Comparison of ENCODE assay signal across 18 cellular contexts in the genomic region with DNA sequence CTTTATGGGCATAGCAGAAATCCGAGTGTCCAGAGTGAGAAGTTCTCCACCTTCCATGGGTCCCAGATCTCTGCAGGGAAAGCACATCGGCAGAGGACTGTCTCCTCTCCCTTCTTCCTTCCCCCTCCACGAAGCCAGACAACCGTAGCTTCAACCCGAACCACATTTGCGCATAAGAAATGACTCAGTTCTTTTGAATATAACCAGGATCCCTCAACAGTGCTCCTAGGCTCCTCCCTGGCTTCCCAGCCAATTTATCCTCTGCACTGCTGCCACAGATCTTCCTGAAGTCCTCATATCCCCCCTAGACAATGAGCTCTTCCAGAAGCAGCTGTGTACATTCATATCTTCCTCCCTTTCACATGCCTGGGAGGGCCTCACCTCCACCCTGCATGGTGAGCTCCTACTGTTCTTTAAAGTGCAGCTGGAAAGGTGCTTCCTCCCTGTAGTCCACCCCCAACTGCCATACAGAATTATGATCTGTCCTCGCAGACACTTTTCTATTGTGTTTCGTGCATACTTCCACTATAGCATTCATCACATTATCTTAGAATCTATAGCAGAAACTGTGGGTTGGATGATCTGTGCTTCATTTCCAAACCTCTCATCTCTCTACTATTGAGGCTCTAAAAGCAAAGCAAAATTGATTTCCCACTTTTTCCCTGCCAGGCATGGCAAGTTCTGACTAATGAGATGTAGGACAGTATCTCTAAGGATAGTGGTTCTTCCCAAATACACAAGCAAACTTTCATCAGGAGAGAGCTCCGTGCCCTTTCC.
A peak's percentile ranks its signal among the peaks of the same experiment; 100 is the strongest.
DNase-seq lines count a peak whose midpoint lies in the region; ATAC-seq and TF ChIP-seq lines count a peak whose summit lies in the region.
"Had no signal": no experiment of that assay in that cellular context is flagged by ENCODE, and none has a peak within 500 bp of the region (broad histone marks: within the 10 kb centered on the region; RNA-seq: fewer than 3 reads in every experiment).

No MANE protein-coding gene starts in this region.

- no peak for ATAC-seq in HG03280 (IDR thresholded peaks at IDR 0.05; ENCODE audit: unreplicated experiment)
- no peak for ATAC-seq in T-helper 17 cell

- no peaks in the 10 kb centered on the region for H4K20me1 ChIP-seq in neural progenitor cell (ENCODE audit: low read depth)

- no peak overlapping the region for H2AFZ ChIP-seq in neural progenitor cell (replicated peaks)

- H3F3A ChIP-seq in neural progenitor cell (ENCODE audit: low read depth), result no peaks in the 10 kb centered on the region

- H3K9ac ChIP-seq in adipocyte (ENCODE audit: low read length) (no peak overlapping the region), neural progenitor cell (no peak overlapping the region)

- H3K4me1 Mint-ChIP-seq in neural progenitor cell (peaks cover 3% of the 10 kb centered on the region), T-helper 17 cell (peaks cover 2% of the 10 kb centered on the region)

- CTCF ChIA-PET in A673 (lab: Charles Lee), result no interaction called here

- peak overlapping the region; percentile 78 for H3K27ac Mint-ChIP-seq in neural progenitor cell
- no peak overlapping the region for H3K27ac Mint-ChIP-seq in T-helper 17 cell

- H3K27ac ChIP-seq in neural progenitor cell (no peak overlapping the region), A673 (ENCODE audit: low read depth, low read length, poor library complexity, severe bottlenecking) (no peak overlapping the region)
- H3K27ac ChIP-seq: 22Rv1, C4-2B had no signal

- TF ChIP-seq CTCF in neural progenitor cell (IDR thresholded peaks at IDR 0.05) (no peak), A673 (conservative IDR thresholded peaks at IDR 0.05; ENCODE audit: low read depth, low read length) (no peak)

- no peaks in the 10 kb centered on the region for H3K36me3 Mint-ChIP-seq in neural progenitor cell
- peaks cover 3% of the 10 kb centered on the region for H3K36me3 Mint-ChIP-seq in T-helper 17 cell (ENCODE audit: low read depth)

- H3K9me3 Mint-ChIP-seq in neural progenitor cell, result no peaks in the 10 kb centered on the region

- peaks cover 4% of the 10 kb centered on the region for H3K4me1 ChIP-seq in adipocyte (ENCODE audit: control insufficient read depth, insufficient read depth, low read length)
- H3K4me1 ChIP-seq in neural progenitor cell, result no peaks in the 10 kb centered on the region
- no peaks in the 10 kb centered on the region for H3K4me1 ChIP-seq in A673 (ENCODE audit: insufficient read depth, low read length, poor library complexity, severe bottlenecking)

- no peaks in the 10 kb centered on the region for H3K9me3 ChIP-seq in adipocyte (ENCODE audit: control insufficient read depth, low read length)
- no peaks in the 10 kb centered on the region for H3K9me3 ChIP-seq in neural progenitor cell (ENCODE audit: low read depth)
- no peaks in the 10 kb centered on the region for H3K9me3 ChIP-seq in A673 (ENCODE audit: low read depth, low read length, poor library complexity, severe bottlenecking)
- H3K9me3 ChIP-seq in T-helper 17 cell (ENCODE audit: control insufficient read depth, low read length, poor library complexity, severe bottlenecking), result no peaks in the 10 kb centered on the region

- no peak overlapping the region for H3K4me3 Mint-ChIP-seq in neural progenitor cell
- H3K4me3 Mint-ChIP-seq in T-helper 17 cell, result no peak overlapping the region

- H3K4me3 ChIP-seq in adipocyte (ENCODE audit: low read length) (no peak overlapping the region), neural progenitor cell (no peak overlapping the region), A673 (ENCODE audit: low read depth, low read length, poor library complexity, severe bottlenecking) (no peak overlapping the region)

- peak; percentile 43 for DNase-seq in NCI-H1092 treated with DMSO at 0.1 percent for 48 hours (lab: John Stamatoyannopoulos, UW)
- no peak for DNase-seq in NCI-H1092 (lab: John Stamatoyannopoulos, UW)
- peak; percentile 44 for DNase-seq in NCI-H345 (lab: John Stamatoyannopoulos, UW)
- DNase-seq in adipocyte (ENCODE audit: low read depth), result peak; percentile 16
- no peak for DNase-seq in neural progenitor cell (ENCODE audit: low spot score)
- no peak for DNase-seq in A673 (ENCODE audit: low spot score)
- DNase-seq in T-helper 17 cell, result no peak
- DNase-seq: DND-41, H7, Karpas-422, NCI-H1436, NCI-H2081 treated with DMSO at 0.1 percent for 48 hours, NCI-H2227 treated with DMSO at 0.1 percent for 48 hours, RPMI8226, SW 1271 had no signal

- intact Hi-C loops in A673 (cut with micrococcal nuclease; ENCODE audit: unreplicated experiment), result no loop called here

- no TSS peak for BruUV-seq in A673 (replicated peaks; lab: Mats Ljungman, UMichigan)

- H3K4me2 ChIP-seq in neural progenitor cell, result no peak overlapping the region

- POLR2A ChIA-PET in A673 (lab: Charles Lee; ENCODE audit: low non-redundant PET), result no interaction called here

- H3K79me2 ChIP-seq in neural progenitor cell (ENCODE audit: low read depth), result no peaks in the 10 kb centered on the region

- peaks cover 5% of the 10 kb centered on the region for H3K27me3 Mint-ChIP-seq in neural progenitor cell (ENCODE audit: insufficient read depth, low read depth)
- peaks cover 66% of the 10 kb centered on the region for H3K27me3 Mint-ChIP-seq in T-helper 17 cell

- H3K36me3 ChIP-seq in adipocyte (ENCODE audit: control insufficient read depth, insufficient read depth, low read length, severe bottlenecking) (no peaks in the 10 kb centered on the region), neural progenitor cell (no peaks in the 10 kb centered on the region), A673 (ENCODE audit: insufficient read depth, low read length, poor library complexity, severe bottlenecking) (no peaks in the 10 kb centered on the region)

- no peaks in the 10 kb centered on the region for H3K27me3 ChIP-seq in adipocyte (replicated peaks; ENCODE audit: control insufficient read depth, insufficient read depth, low read length)
- no peaks in the 10 kb centered on the region for H3K27me3 ChIP-seq in neural progenitor cell
- H3K27me3 ChIP-seq in A673 (replicated peaks; ENCODE audit: insufficient read depth, low read depth, low read length, poor library complexity), result peaks cover 11% of the 10 kb centered on the region

Comparison
In these comparisons a context has a peak if more than half of its experiments do, and no peak if none do; other contexts are left out.
1. DNase-seq: peak in NCI-H1092 treated with DMSO at 0.1 percent for 48 hours (single experiment), NCI-H345 (single experiment) and adipocyte (single experiment); none in NCI-H1092 (single experiment), neural progenitor cell (single experiment), A673 (single experiment) and T-helper 17 cell (0 of 3).